In the genomic region with DNA sequence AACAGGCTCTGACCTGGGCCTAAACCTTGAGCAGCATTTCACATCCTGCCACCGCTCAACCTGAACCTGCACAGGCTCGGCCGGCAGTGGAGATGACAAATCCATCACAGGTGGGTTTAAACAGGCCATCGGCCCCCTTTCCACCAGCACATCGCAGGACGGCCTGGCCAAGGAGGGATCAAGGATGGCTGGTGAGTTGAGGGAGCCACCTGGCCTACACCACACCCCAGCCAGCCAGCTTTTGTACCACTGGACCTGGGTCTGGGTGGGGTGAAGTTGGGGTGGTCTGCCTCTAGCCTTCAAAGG, we compare ENCODE assay signal across 22 cellular contexts. TPM values are rescaled to one million over a fixed set of nuclear protein-coding genes. Genes with fewer than 3 reads are reported as not detected.
DNase-seq lines count a peak whose midpoint lies in the region; FAIRE-seq and TF ChIP-seq lines count a peak whose summit lies in the region.
"Had no signal": no experiment of that assay in that cellular context is flagged by ENCODE, and none has a peak within 500 bp of the region (broad histone marks: within the 10 kb centered on the region; RNA-seq: fewer than 3 reads in every experiment).

No MANE protein-coding gene starts in this region.

- TF ChIP-seq CTCF in bronchial epithelial cell (IDR thresholded peaks at IDR 0.05; ENCODE audit: insufficient read depth, low read length, severe bottlenecking) (no peak), endodermal cell (conservative IDR thresholded peaks at IDR 0.05) (no peak), transverse colon (IDR thresholded peaks at IDR 0.05) (no peak), coronary artery (IDR thresholded peaks at IDR 0.05) (no peak)

- DNase-seq in NT2/D1 (ENCODE audit: low read depth, low spot score) = no peak
- DNase-seq in bronchial epithelial cell (ENCODE audit: low read depth) = no peak
- no peak for DNase-seq in endodermal cell
- DNase-seq in transverse colon = no peak
- DNase-seq in HPDE6-E6E7 (ENCODE audit: extremely low spot score) = no peak
- no peak for DNase-seq in coronary artery (ENCODE audit: low spot score)
- no peak for DNase-seq in NCI-H1092 (lab: John Stamatoyannopoulos, UW)
- DNase-seq: Caco-2; CD4-positive, CD25-positive, alpha-beta regulatory T cell; CD8-positive, alpha-beta T cell; DMS153; DND-41; GM23248; H9 had no signal

- no peaks in the 10 kb centered on the region for H3K4me1 Mint-ChIP-seq in endodermal cell
- H3K4me1 Mint-ChIP-seq: B cell; CD4-positive, CD25-positive, alpha-beta regulatory T cell had no signal

- H3K9me3 ChIP-seq in NT2/D1 (ENCODE audit: insufficient read depth, low read length) (no peaks in the 10 kb centered on the region), endodermal cell (ENCODE audit: control insufficient read depth, low read length) (no peaks in the 10 kb centered on the region), transverse colon (no peaks in the 10 kb centered on the region)

- no peaks in the 10 kb centered on the region for H3K27me3 ChIP-seq in NT2/D1 (ENCODE audit: insufficient read depth, insufficient read length)
- peaks cover 5% of the 10 kb centered on the region for H3K27me3 ChIP-seq in bronchial epithelial cell (ENCODE audit: control insufficient read depth, insufficient read depth, low read length)
- H3K27me3 ChIP-seq in endodermal cell (ENCODE audit: control insufficient read depth, insufficient read depth, low read length, poor library complexity, severe bottlenecking) = no peaks in the 10 kb centered on the region
- H3K27me3 ChIP-seq in transverse colon = peaks cover 6% of the 10 kb centered on the region
- H3K27me3 ChIP-seq: BLaER1 had no signal

- H3K9ac ChIP-seq in NT2/D1 (ENCODE audit: insufficient read length, low read depth) (peak overlapping the region; percentile 6), endodermal cell (ENCODE audit: extremely low read depth, low read length, poor library complexity, severe bottlenecking) (no peak overlapping the region)
- H3K9ac ChIP-seq: GM23248 had no signal

- in situ Hi-C loops in transverse colon (cut with MboI; ENCODE audit: low pct_ligation_motif_present in 1 of 4, low pct_unique_long_range_greater_than_20kb in 1 of 4, low sequenced_read_pairs in 3 of 4) = no loop called here

- H3K27ac ChIP-seq in endodermal cell (ENCODE audit: low read depth, low read length) (no peak overlapping the region), transverse colon (peak overlapping the region in 3 of 4 donors; percentile 57 to 70 (median 57)), coronary artery (no peak overlapping the region)
- H3K27ac ChIP-seq: 22Rv1, C4-2B, GM23248 had no signal

- FAIRE-seq in bronchial epithelial cell (lab: Jason Lieb, UNC) = peak; percentile 28
- FAIRE-seq: A204.1, G401.6, GM12892, GM19239 had no signal

- H3K36me3 Mint-ChIP-seq in endodermal cell (ENCODE audit: low read depth) = peaks cover 11% of the 10 kb centered on the region

- peak overlapping the region; percentile 36 for H3K27ac Mint-ChIP-seq in endodermal cell
- H3K27ac Mint-ChIP-seq: B cell; CD8-positive, alpha-beta T cell had no signal

- intact Hi-C loops in transverse colon (cut with DNase I; ENCODE audit: low total_unique reads) = no loop called here

- H3K9me3 Mint-ChIP-seq in endodermal cell = peaks cover 4% of the 10 kb centered on the region
- H3K9me3 Mint-ChIP-seq: CD8-positive, alpha-beta T cell; H9 had no signal

- TF ChIP-seq POLR2A in transverse colon (IDR thresholded peaks at IDR 0.05) = no peak

- peaks cover 52% of the 10 kb centered on the region for H3K36me3 ChIP-seq in NT2/D1 (ENCODE audit: insufficient read depth, insufficient read length, low read length)
- peaks cover 5% of the 10 kb centered on the region for H3K36me3 ChIP-seq in bronchial epithelial cell (ENCODE audit: control insufficient read depth, insufficient read depth, low read length)
- H3K36me3 ChIP-seq in endodermal cell (ENCODE audit: control insufficient read depth, insufficient read depth, low read length) = no peaks in the 10 kb centered on the region
- peaks cover 0 to 4% (median 0%) of the 10 kb centered on the region in 4 donors for H3K36me3 ChIP-seq in transverse colon

- WGBS in endodermal cell (ENCODE audit: insufficient coverage in 1 of 2, insufficient read length in 1 of 2), 2 experiments = 95 to 100% methylated on average over 2 to 6 of the region's 6 CpGs
- 100% methylated on average over 6 of the region's 6 CpGs; no CpG with 5 or more reads in 1 of the 2 donors for WGBS in transverse colon (ENCODE audit: low coverage in 1 of 2), 2 donors

- H3K27me3 Mint-ChIP-seq in endodermal cell (ENCODE audit: insufficient read depth) = peaks cover 1% of the 10 kb centered on the region
- H3K27me3 Mint-ChIP-seq: B cell; CD4-positive, CD25-positive, alpha-beta regulatory T cell had no signal

- no peaks in the 10 kb centered on the region for H3K4me1 ChIP-seq in NT2/D1 (ENCODE audit: insufficient read depth, insufficient read length)
- no peaks in the 10 kb centered on the region for H3K4me1 ChIP-seq in endodermal cell (ENCODE audit: control insufficient read depth, insufficient read depth, low read length)
- H3K4me1 ChIP-seq in transverse colon = peaks cover 0 to 11% (median 2%) of the 10 kb centered on the region in 4 donors
- H3K4me1 ChIP-seq: Caco-2 had no signal

- no peak for TF ChIP-seq EP300 in transverse colon (IDR thresholded peaks at IDR 0.05; ENCODE audit: low read depth)

- H3K4me3 ChIP-seq in NT2/D1 (ENCODE audit: insufficient read length, low read depth) (no peak overlapping the region), bronchial epithelial cell (ENCODE audit: low read depth, low read length) (no peak overlapping the region), endodermal cell (ENCODE audit: low read length) (no peak overlapping the region), transverse colon (no peak overlapping the region), coronary artery (no peak overlapping the region)
- H3K4me3 ChIP-seq: BLaER1, GM23248 had no signal

- H3K4me3 Mint-ChIP-seq in endodermal cell = no peak overlapping the region
- H3K4me3 Mint-ChIP-seq: B cell; CD4-positive, CD25-positive, alpha-beta regulatory T cell; CD8-positive, alpha-beta T cell; H9 had no signal

RNA-seq across cellular contexts. Expression of a gene that starts 14.2 kb away (rescaled TPM):
- total RNA-seq in bronchial epithelial cell = 33.5 and 36.9 TPM in 2 replicates
- 10 to 100 TPM; 24.9 to 28.2 TPM for total RNA-seq in endodermal cell
- 63.3 TPM for polyA plus RNA-seq in endodermal cell (2013, experiment 1 of 2)
- polyA plus RNA-seq in endodermal cell (2013, experiment 2 of 2) = 58.3 TPM
- total RNA-seq in transverse colon = 10 to 100 TPM in 3 of 4 donors, 1 to 10 TPM in 1; 4.4 to 18.7 (median 11.9) TPM

RNA-seq across cellular contexts. Expression of a gene that starts 14.4 kb away (rescaled TPM):
- 14.3 and 16.1 TPM in 2 replicates for total RNA-seq in bronchial epithelial cell
- 10 to 100 TPM; 12.8 to 22.6 TPM for total RNA-seq in endodermal cell
- polyA plus RNA-seq in endodermal cell (2013, experiment 1 of 2) = 31.2 TPM
- 32.0 TPM for polyA plus RNA-seq in endodermal cell (2013, experiment 2 of 2)
- total RNA-seq in transverse colon = 100 to 1,000 TPM in 1 of 4 donors, 10 to 100 TPM in 3; 17.2 to 157 (median 25.4) TPM

Comparison
In these comparisons a context has a peak if more than half of its experiments do, and no peak if none do; other contexts are left out.
1. H3K27ac ChIP-seq: peak in transverse colon (3 of 4); none in endodermal cell (single experiment) and coronary artery (0 of 2).